Comparison of ENCODE assay signal across 22 cellular contexts in genomic region chr4:773214-773613, GRCh38. TPM values are rescaled to one million over a fixed set of nuclear protein-coding genes. Genes with fewer than 3 reads are reported as not detected.
DNase-seq lines count a peak whose midpoint lies in the region; ATAC-seq and TF ChIP-seq lines count a peak whose summit lies in the region.
"Had no signal": no experiment of that assay in that cellular context is flagged by ENCODE, and none has a peak within 500 bp of the region (broad histone marks: within the 10 kb centered on the region; RNA-seq: fewer than 3 reads in every experiment).

No MANE protein-coding gene starts in this region.

- no peak overlapping the region for H3K4me3 Mint-ChIP-seq in glutamatergic neuron (ENCODE audit: unreplicated experiment)
- H3K4me3 Mint-ChIP-seq: activated CD4-positive, alpha-beta T cell treated with anti-CD3 and anti-CD28 coated beads, Interleukin-2, amount 10 ng/mL, durations not matched to agents 7 days and 5 days; T-helper 1 cell treated with Interleukin-12 subunit alpha and Interleukin-12 subunit beta and Interleukin-4 antibody, amounts not matched to agents 30 μg/mL and 1 μg/mL, for 36 hours had no signal

- H3K36me3 ChIP-seq in adipocyte (ENCODE audit: control insufficient read depth, insufficient read depth, low read length, severe bottlenecking) (peaks cover 53% of the 10 kb centered on the region), lower lobe of right lung (peaks cover 77% of the 10 kb centered on the region)

- H3K9me3 ChIP-seq in adipocyte (ENCODE audit: control insufficient read depth, low read length): no peaks in the 10 kb centered on the region
- no peaks in the 10 kb centered on the region for H3K9me3 ChIP-seq in lower lobe of right lung
- H3K9me3 ChIP-seq: prostate gland had no signal

- intact Hi-C loops in lower lobe of right lung (cut with DNase I): no loop called here

- ATAC-seq in lower lobe of right lung (peak; percentile 15 to 37), GM19397 (IDR thresholded peaks at IDR 0.05; ENCODE audit: unreplicated experiment) (no peak)
- ATAC-seq: activated naive CD4-positive, alpha-beta T cell treated with anti-CD3 and anti-CD28 coated beads, Interleukin-2, amount 50 U/mL, for 72 hours had no signal

- H3K9me3 Mint-ChIP-seq in glutamatergic neuron (ENCODE audit: unreplicated experiment): peaks cover 20% of the 10 kb centered on the region
- H3K9me3 Mint-ChIP-seq: activated naive CD4-positive, alpha-beta T cell treated with anti-CD3 and anti-CD28 coated beads, Interleukin-2, amount 50 U/mL, for 72 hours; T-helper 1 cell treated with Interleukin-12 subunit alpha and Interleukin-12 subunit beta and Interleukin-4 antibody, amounts not matched to agents 30 μg/mL and 1 μg/mL, for 36 hours had no signal

- peaks cover 32% of the 10 kb centered on the region for H3K36me3 Mint-ChIP-seq in glutamatergic neuron (ENCODE audit: unreplicated experiment)

- TF ChIP-seq CTCF in 22Rv1 (IDR thresholded peaks at IDR 0.05) (no peak), glutamatergic neuron (IDR thresholded peaks at IDR 0.05; ENCODE audit: partially characterized antibody, unreplicated experiment) (no peak), lower lobe of right lung (IDR thresholded peaks at IDR 0.05) (no peak)

- peak overlapping the region; percentile 29 for H3K9ac ChIP-seq in adipocyte (ENCODE audit: low read length)
- H3K9ac ChIP-seq: BLaER1 had no signal

- H3K27me3 ChIP-seq in adipocyte (replicated peaks; ENCODE audit: control insufficient read depth, insufficient read depth, low read length) (no peaks in the 10 kb centered on the region), lower lobe of right lung (ENCODE audit: low read depth) (no peaks in the 10 kb centered on the region)
- H3K27me3 ChIP-seq: BLaER1 had no signal

- H3K4me1 ChIP-seq in adipocyte (ENCODE audit: control insufficient read depth, insufficient read depth, low read length): peaks cover 40% of the 10 kb centered on the region
- H3K4me1 ChIP-seq in lower lobe of right lung: peaks cover 19% of the 10 kb centered on the region
- H3K4me1 ChIP-seq: BLaER1, prostate gland had no signal

- H3K27ac Mint-ChIP-seq in glutamatergic neuron (ENCODE audit: unreplicated experiment): peak overlapping the region; percentile 38
- H3K27ac Mint-ChIP-seq: activated CD4-positive, alpha-beta T cell treated with anti-CD3 and anti-CD28 coated beads, Interleukin-2, amount 10 ng/mL, durations not matched to agents 7 days and 5 days; T-helper 1 cell treated with Interleukin-12 subunit alpha and Interleukin-12 subunit beta and Interleukin-4 antibody, amounts not matched to agents 30 μg/mL and 1 μg/mL, for 36 hours had no signal

- peak overlapping the region; percentile 33 for H3K27ac ChIP-seq in 22Rv1
- H3K27ac ChIP-seq in lower lobe of right lung: no peak overlapping the region
- H3K27ac ChIP-seq: BLaER1, prostate gland had no signal

- DNase-seq in adipocyte (ENCODE audit: low read depth) (no peak), glutamatergic neuron (no peak), lower lobe of right lung (peak; percentile 39), glomerular visceral epithelial cell (ENCODE audit: extremely low spot score) (no peak), medulla oblongata (ENCODE audit: extremely low spot score) (no peak)
- DNase-seq in activated CD4-positive, alpha-beta T cell treated with anti-CD3 and anti-CD28 coated beads, Interleukin-2, amount 50 U/mL, for 48 hours: no peak
- DNase-seq: ACHN; activated CD4-positive, alpha-beta T cell treated with anti-CD3 and anti-CD28 coated beads, Interleukin-2, amount 10 ng/mL, durations not matched to agents 7 days and 5 days; DND-41; effector CD8-positive, alpha-beta T cell; foreskin melanocyte; MV-4-11; NCI-H524 treated with DMSO at 0.1 percent for 48 hours; small intestine; stimulated activated CD4-positive, alpha-beta T cell treated with anti-CD3 and anti-CD28 coated beads, Interleukin-2, amount 100 ng/mL, for 24 hours had no signal

- H3K27me3 Mint-ChIP-seq in glutamatergic neuron (ENCODE audit: unreplicated experiment): peaks cover 14% of the 10 kb centered on the region
- H3K27me3 Mint-ChIP-seq: activated CD4-positive, alpha-beta T cell treated with anti-CD3 and anti-CD28 coated beads, Interleukin-2, amount 10 ng/mL, durations not matched to agents 7 days and 5 days had no signal

- H3K4me3 ChIP-seq in adipocyte (ENCODE audit: low read length) (peak overlapping the region; percentile 23), lower lobe of right lung (no peak overlapping the region)
- H3K4me3 ChIP-seq: BLaER1, prostate gland had no signal

- peaks cover 30% of the 10 kb centered on the region for H3K4me1 Mint-ChIP-seq in glutamatergic neuron (ENCODE audit: low read depth, unreplicated experiment)

RNA-seq across cellular contexts. Expression of gene CPLX1, which starts 52.7 kb away (rescaled TPM):
- total RNA-seq in glutamatergic neuron (ENCODE audit: unreplicated experiment) (115 TPM), lower lobe of right lung (3.9 TPM)
- total RNA-seq: lung microvascular endothelial cell had no signal

Comparison
In these comparisons a context has a peak if more than half of its experiments do, and no peak if none do; other contexts are left out.
1. RNA of gene CPLX1, which starts 52.7 kb away (total RNA-seq): 115 TPM in glutamatergic neuron (single experiment); 3.9 TPM in lower lobe of right lung (single experiment); every median in the first group is over 10 times any median in the second.